ENCODE assay signal across 8 cellular contexts in genomic region chr14:102525213-102526143, GRCh38. TPM values are rescaled to one million over a fixed set of nuclear protein-coding genes. Genes with fewer than 3 reads are reported as not detected.
A peak's percentile ranks its signal among the peaks of the same experiment; 100 is the strongest.
DNase-seq lines count a peak whose midpoint lies in the region; ATAC-seq, FAIRE-seq and TF ChIP-seq lines count a peak whose summit lies in the region.

No MANE protein-coding gene starts in this region.

- TF ChIP-seq POLR2A in gastrocnemius medialis (IDR thresholded peaks at IDR 0.05): no peak

- H3K36me3 Mint-ChIP-seq in astrocyte (ENCODE audit: low read depth, unreplicated experiment): no peaks in the 10 kb centered on the region

- FAIRE-seq in astrocyte (lab: Jason Lieb, UNC): no peak

- ATAC-seq in HG02759 (IDR thresholded peaks at IDR 0.05; ENCODE audit: unreplicated experiment): peak; percentile 4
- ATAC-seq in gastrocnemius medialis: peak; percentile 18 to 23

- peak overlapping the region; percentile 87 for H2AFZ ChIP-seq in astrocyte (ENCODE audit: low read depth, low read length)

- intact Hi-C loops in gastrocnemius medialis (cut with DNase I; ENCODE audit: low total_unique reads): loop anchor here (2.0 to 10.0 kb wide), 2 partner anchors 67 to 389 kb away; partner anchors contain the start of gene RCOR1

- H3K27me3 ChIP-seq in astrocyte (ENCODE audit: insufficient read depth, low read length) (no peaks in the 10 kb centered on the region), gastrocnemius medialis (no peaks in the 10 kb centered on the region)

- in situ Hi-C loops in gastrocnemius medialis (cut with MboI; ENCODE audit: low sequenced_read_pairs in 4 of 4): no loop called here

- H3K27me3 Mint-ChIP-seq in astrocyte (ENCODE audit: low read depth, unreplicated experiment): no peaks in the 10 kb centered on the region

- H3K4me1 ChIP-seq in astrocyte (ENCODE audit: insufficient read depth, low read length) (peaks cover 14% of the 10 kb centered on the region), gastrocnemius medialis (peaks cover 11 to 12% of the 10 kb centered on the region in 2 donors)

- no peaks in the 10 kb centered on the region for H3K9me3 Mint-ChIP-seq in astrocyte (ENCODE audit: unreplicated experiment)

- H4K20me1 ChIP-seq in astrocyte (ENCODE audit: insufficient read depth, low read length): no peaks in the 10 kb centered on the region

- peak overlapping the region; percentile 87 for H3K4me3 Mint-ChIP-seq in astrocyte (ENCODE audit: unreplicated experiment)

- H3K27ac ChIP-seq in astrocyte (ENCODE audit: low read depth, low read length): peak overlapping the region; percentile 51
- H3K27ac ChIP-seq in gastrocnemius medialis: peak overlapping the region; percentile 68 to 78 (median 75)

- peak overlapping the region; percentile 93 for H3K4me2 ChIP-seq in astrocyte (ENCODE audit: low read length)

- H3K9me3 ChIP-seq in astrocyte (ENCODE audit: insufficient read depth, low read depth, low read length) (no peaks in the 10 kb centered on the region), gastrocnemius medialis (no peaks in the 10 kb centered on the region)

- H3K9ac ChIP-seq in astrocyte (ENCODE audit: low read length): peak overlapping the region; percentile 69

- DNase-seq in SKM-1 treated with dmso at 0.1 percent for 144 hours (lab: John Stamatoyannopoulos, UW; ENCODE audit: unreplicated experiment): peak; percentile 19
- DNase-seq in SKM-1 (lab: John Stamatoyannopoulos, UW; ENCODE audit: unreplicated experiment): no peak
- DNase-seq in NCI-H524 treated with DMSO at 0.1 percent for 48 hours (lab: John Stamatoyannopoulos, UW): peak; percentile 12
- DNase-seq in astrocyte (ENCODE audit: low read depth): peak; percentile 59
- DNase-seq in gastrocnemius medialis: no peak
- no peak for DNase-seq in cortex of kidney (lab: John Stamatoyannopoulos, UW)

- H3K4me3 ChIP-seq in astrocyte (ENCODE audit: insufficient read depth, low read depth, low read length): peak overlapping the region; percentile 72
- peak overlapping the region; percentile 33 for H3K4me3 ChIP-seq in iPS-11a (ENCODE audit: low read depth, low read length)
- peak overlapping the region; percentile 69 to 77 (median 72) for H3K4me3 ChIP-seq in gastrocnemius medialis

- peak overlapping the region; percentile 59 for H3K27ac Mint-ChIP-seq in astrocyte (ENCODE audit: unreplicated experiment)

- H3K4me1 Mint-ChIP-seq in astrocyte (ENCODE audit: low read depth, unreplicated experiment): no peaks in the 10 kb centered on the region

- H3K79me2 ChIP-seq in astrocyte (ENCODE audit: insufficient read depth, low read length): no peaks in the 10 kb centered on the region

- TF ChIP-seq CTCF in astrocyte (IDR thresholded peaks at IDR 0.05; ENCODE audit: insufficient read depth, low read depth, low read length): no peak
- TF ChIP-seq CTCF in gastrocnemius medialis (IDR thresholded peaks at IDR 0.05 in 4 of 5, conservative IDR thresholded peaks at IDR 0.05 in 1 of 5): no peak

- H3K36me3 ChIP-seq in astrocyte (ENCODE audit: insufficient read depth, low read length) (no peaks in the 10 kb centered on the region), gastrocnemius medialis (no peaks in the 10 kb centered on the region)

RNA-seq across cellular contexts. Expression of gene ANKRD9, which starts 15.9 kb away (rescaled TPM):
- total RNA-seq in astrocyte: 7.9 and 9.4 TPM in 2 replicates
- total RNA-seq in gastrocnemius medialis: 100 to 1,000 TPM; 155 to 450 (median 216) TPM

Comparison
In these comparisons a context has a peak if more than half of its experiments do, and no peak if none do; other contexts are left out.
1. DNase-seq: peak in SKM-1 treated with dmso at 0.1 percent for 144 hours (single experiment), NCI-H524 treated with DMSO at 0.1 percent for 48 hours (single experiment) and astrocyte (single experiment); none in SKM-1 (single experiment), gastrocnemius medialis (0 of 2) and cortex of kidney (single experiment).
2. RNA of gene ANKRD9, which starts 15.9 kb away (total RNA-seq): 155 to 450 TPM in gastrocnemius medialis; 7.9 to 9.4 TPM in astrocyte; every median in the first group is over 10 times any median in the second.
3. Peak in every context shown above with its lines, with median percentiles within 50 percentile points of each other: H3K4me3 ChIP-seq.